ENCODE assay signal across 1 cellular context in genomic region chr2:3959372-3959771, GRCh38.
TF ChIP-seq lines count a peak whose summit lies in the region.

No MANE protein-coding gene starts in this region.

TF ChIP-seq in endothelial cell of umbilical vein, 7 proteins besides CTCF, POLR2A, EP300 and RAD21:
- TF ChIP-seq EZH2 (IDR thresholded peaks at IDR 0.05; ENCODE audit: borderline replicate concordance, low read depth, low read length, severe bottlenecking) = no peak
- no peak for TF ChIP-seq POLR2AphosphoS5 (IDR thresholded peaks at IDR 0.05; ENCODE audit: insufficient read depth, low read depth, low read length)
- TF ChIP-seq MAX (IDR thresholded peaks at IDR 0.05; ENCODE audit: insufficient read depth, insufficient read length) = no peak
